Comparison of ENCODE assay signal across 23 cellular contexts in the genomic region with DNA sequence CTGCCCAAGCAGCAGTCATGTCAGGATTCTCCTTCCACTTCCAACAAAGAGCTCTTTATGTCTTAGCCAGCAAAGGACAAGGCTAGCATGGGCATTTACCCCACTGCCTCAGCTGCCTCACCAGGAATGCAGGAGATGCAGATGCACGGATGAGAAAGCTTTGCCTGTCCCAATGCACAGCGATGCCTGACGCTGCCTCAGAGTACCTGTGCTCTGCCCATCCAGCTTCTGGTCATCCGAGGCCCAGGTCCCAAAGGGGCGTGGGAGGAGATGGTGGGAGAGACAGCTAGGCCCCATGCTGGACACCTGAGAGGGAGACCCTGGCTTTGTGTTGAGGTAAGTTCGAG. TPM values are rescaled to one million over a fixed set of nuclear protein-coding genes. Genes with fewer than 3 reads are reported as not detected.
DNase-seq lines count a peak whose midpoint lies in the region; ATAC-seq and TF ChIP-seq lines count a peak whose summit lies in the region.
"Had no signal": no experiment of that assay in that cellular context is flagged by ENCODE, and none has a peak within 500 bp of the region (broad histone marks: within the 10 kb centered on the region; RNA-seq: fewer than 3 reads in every experiment).

No MANE protein-coding gene starts in this region.

- ATAC-seq in GM19452 (IDR thresholded peaks at IDR 0.05; ENCODE audit: unreplicated experiment) (no peak), GM18858 (IDR thresholded peaks at IDR 0.05; ENCODE audit: unreplicated experiment) (no peak)
- ATAC-seq: activated naive CD8-positive, alpha-beta T cell treated with anti-CD3 and anti-CD28 coated beads, Interleukin-2, amount 50 U/mL, for 24 hours had no signal

- H2AK5ac ChIP-seq in mesendoderm (ENCODE audit: low read length) = no peak overlapping the region

- H3K4ac ChIP-seq in mesendoderm (ENCODE audit: low read depth, low read length) = no peak overlapping the region

- no peak overlapping the region for H3K9ac ChIP-seq in mesendoderm (ENCODE audit: low read length)

- no peaks in the 10 kb centered on the region for H3K79me2 ChIP-seq in mesendoderm (ENCODE audit: control insufficient read depth, insufficient read depth, low read length)

- CTCF ChIA-PET in HEK293 (lab: Yijun Ruan, JAX) = interaction anchor here (0.6 to 1.1 kb wide), 4 partner anchors 14 to 486 kb away, joined by 3 to 4 read pairs (median 3); no protein-coding TSS in a partner anchor

- H4K8ac ChIP-seq in mesendoderm (ENCODE audit: low read depth, low read length) = no peak overlapping the region

- H3K4me1 ChIP-seq in HEK293 (ENCODE audit: control insufficient read depth, insufficient read depth, low read length) (peaks cover 10% of the 10 kb centered on the region), mesendoderm (ENCODE audit: control insufficient read depth, low read depth, low read length) (peaks cover 2% of the 10 kb centered on the region)
- H3K4me1 ChIP-seq: prostate gland, upper lobe of right lung had no signal

- POLR2A ChIA-PET in HEK293 (lab: Yijun Ruan, JAX) = no interaction called here

- H3K9me3 ChIP-seq in HEK293 (ENCODE audit: control insufficient read depth, insufficient read depth, low read depth, low read length) = no peaks in the 10 kb centered on the region
- H3K9me3 ChIP-seq: neutrophil, prostate gland, upper lobe of right lung had no signal

- H4K5ac ChIP-seq in mesendoderm (ENCODE audit: low read length) = no peak overlapping the region

- H2BK15ac ChIP-seq in mesendoderm (replicated peaks; ENCODE audit: low read depth) = no peak overlapping the region

- H2BK120ac ChIP-seq in mesendoderm (ENCODE audit: low read depth, low read length) = no peak overlapping the region

- H3K27me3 ChIP-seq in mesendoderm (ENCODE audit: insufficient read depth, low read length, poor library complexity) = no peaks in the 10 kb centered on the region
- H3K27me3 ChIP-seq: neutrophil, upper lobe of right lung had no signal

- H2BK5ac ChIP-seq in mesendoderm (ENCODE audit: low read length) = no peak overlapping the region

- H3K4me3 ChIP-seq in HEK293 (ENCODE audit: low read depth, low read length) (no peak overlapping the region), coronary artery (no peak overlapping the region), mesendoderm (ENCODE audit: low read length) (no peak overlapping the region)
- H3K4me3 ChIP-seq: prostate gland, upper lobe of right lung had no signal

- no peak overlapping the region for H3K18ac ChIP-seq in mesendoderm (ENCODE audit: low read length)

- DNase-seq in coronary artery (ENCODE audit: low spot score) (peak; percentile 61), mesendoderm (no peak), substantia nigra (lab: John Stamatoyannopoulos, UW) (peak in 8 of 49 donors; percentile 23 to 74 (median 52)), NCI-H69 (lab: John Stamatoyannopoulos, UW) (no peak)
- DNase-seq in activated effector memory CD4-positive, alpha-beta T cell treated with Interleukin-2 at 50 U/mL for 16 hours = no peak
- DNase-seq: activated CD4-positive, alpha-beta T cell treated with anti-CD3 and anti-CD28 coated beads, Interleukin-2, amount 10 ng/mL, durations not matched to agents 7 days and 5 days; activated gamma-delta T cell treated with Interleukin-2 at 50 U/mL for 16 hours; activated naive CD8-positive, alpha-beta T cell treated with anti-CD3 and anti-CD28 coated beads, Interleukin-2, amount 50 U/mL, for 24 hours; activated T-cell treated with anti-CD3 and anti-CD28 coated beads, Interleukin-2, amount 50 U/mL, for 24 hours; Kasumi-1; NCI-H1694; NK-92 treated with Interleukin-12 subunit alpha and Interleukin-12 subunit beta, amount 100 ng/mL, for 24 hours; SHP77 treated with DMSO at 0.1 percent for 48 hours; stimulated activated CD4-positive, alpha-beta T cell treated with anti-CD3 and anti-CD28 coated beads, Interleukin-1b, Interleukin-23, amount 100 ng/mL, for 48 hours; stimulated activated CD8-positive, alpha-beta memory T cell treated with anti-CD3 and anti-CD28 coated beads, Interleukin-4, amount 100 ng/mL, for 48 hours had no signal

- H3K23ac ChIP-seq in mesendoderm (ENCODE audit: low read length) = no peak overlapping the region

- no peak overlapping the region for H3K27ac ChIP-seq in HEK293 (ENCODE audit: extremely low read depth, low read depth, low read length)
- H3K27ac ChIP-seq in coronary artery = no peak overlapping the region
- no peak overlapping the region for H3K27ac ChIP-seq in mesendoderm (ENCODE audit: low read depth, low read length)
- H3K27ac ChIP-seq in substantia nigra (ENCODE audit: low read depth, low read length, poor library complexity, severe bottlenecking) = peak overlapping the region; percentile 83
- H3K27ac ChIP-seq: C4-2B, neutrophil, prostate gland, upper lobe of right lung, WERI-Rb-1 had no signal

- H3K79me1 ChIP-seq in mesendoderm (ENCODE audit: low read length) = no peaks in the 10 kb centered on the region

- H3K36me3 ChIP-seq in HEK293 (ENCODE audit: control insufficient read depth in 2 of 2, insufficient read depth in 1 of 2, low read length in 2 of 2) (no peaks in the 10 kb centered on the region), mesendoderm (ENCODE audit: control insufficient read depth, insufficient read depth, low read length) (no peaks in the 10 kb centered on the region)
- H3K36me3 ChIP-seq: neutrophil, prostate gland, upper lobe of right lung, WERI-Rb-1 had no signal

- no peak overlapping the region for H3K4me2 ChIP-seq in mesendoderm (ENCODE audit: low read length)

- WGBS in mesendoderm (ENCODE audit: extremely low coverage, insufficient coverage, low lambda C conversion rate) = no CpG with 5 or more reads among the region's 6 CpGs

- H3K56ac ChIP-seq in mesendoderm (ENCODE audit: low read length) = peak overlapping the region; percentile 5

- no peak for TF ChIP-seq CTCF in HEK293 (tag by site-specific recombination; IDR thresholded peaks at IDR 0.05)
- no peak for TF ChIP-seq CTCF in coronary artery (IDR thresholded peaks at IDR 0.05)

TF ChIP-seq in HEK293, 187 proteins besides CTCF, POLR2A, EP300 and RAD21:
- TF ChIP-seq ZNF560 (tag by site-specific recombination; IDR thresholded peaks at IDR 0.05; ENCODE audit: borderline replicate concordance) (no peak), ZNF214 (tag by site-specific recombination; IDR thresholded peaks at IDR 0.05; ENCODE audit: borderline replicate concordance) (no peak), ZBTB17 (tag by site-specific recombination; IDR thresholded peaks at IDR 0.05) (peak; percentile 32; the same call in 1 of the 2 replicates)

RNA-seq across cellular contexts. Expression of a gene that starts 59.0 kb away (rescaled TPM):
- polyA plus RNA-seq in mesendoderm (2013, experiment 1 of 2) = 26.4 TPM
- polyA plus RNA-seq in mesendoderm (2013, experiment 2 of 2) = 26.7 TPM
